In the genomic region with DNA sequence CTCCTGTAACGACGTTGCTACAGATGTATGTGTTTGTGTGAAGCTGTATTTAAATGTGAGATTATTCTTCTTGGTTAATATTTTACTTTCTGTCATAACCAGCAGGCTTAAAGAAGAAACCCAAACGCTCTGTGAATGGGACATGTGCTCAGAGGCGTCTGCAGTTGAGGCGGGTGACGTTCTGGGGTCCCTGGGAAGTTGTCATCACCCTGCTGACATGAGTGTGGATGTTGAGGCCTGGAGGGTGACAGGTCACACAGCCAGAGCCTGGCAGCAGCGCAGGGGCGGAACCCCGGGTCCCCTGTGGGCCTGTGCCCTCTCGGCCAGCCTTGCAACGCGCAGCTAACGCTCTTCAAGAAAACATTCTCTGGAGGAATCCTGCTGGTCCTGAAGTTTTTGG, we compare ENCODE assay signal across 12 cellular contexts. TPM values are rescaled to one million over a fixed set of nuclear protein-coding genes. Genes with fewer than 3 reads are reported as not detected.
DNase-seq lines count a peak whose midpoint lies in the region; ATAC-seq, FAIRE-seq and TF ChIP-seq lines count a peak whose summit lies in the region.
"Had no signal": no experiment of that assay in that cellular context is flagged by ENCODE, and none has a peak within 500 bp of the region (broad histone marks: within the 10 kb centered on the region; RNA-seq: fewer than 3 reads in every experiment).

No MANE protein-coding gene starts in this region.

- H3K27me3 ChIP-seq in CD4-positive, CD25-positive, alpha-beta regulatory T cell (ENCODE audit: control insufficient read depth, insufficient read depth, low read length) = no peaks in the 10 kb centered on the region
- no peaks in the 10 kb centered on the region for H3K27me3 ChIP-seq in H1 (replicated peaks in 1 of 4; ENCODE audit: control insufficient read depth in 3 of 4, extremely low read depth in 1 of 4, insufficient read depth in 3 of 4, low read length in 3 of 4)
- H3K27me3 ChIP-seq: dorsolateral prefrontal cortex, tibial artery had no signal

- H3K27ac ChIP-seq in CD4-positive, CD25-positive, alpha-beta regulatory T cell (ENCODE audit: insufficient read depth, low read length, poor library complexity, severe bottlenecking) = peak overlapping the region; percentile 65
- H3K27ac ChIP-seq in H1 (ENCODE audit: low read depth, low read length) = no peak overlapping the region
- H3K27ac ChIP-seq: PC-9, tibial artery had no signal

- H3K4ac ChIP-seq in H1 (replicated peaks; ENCODE audit: insufficient read length, low read depth, low read length) = peak overlapping the region; percentile 25

- no peak overlapping the region for H3K23ac ChIP-seq in H1 (ENCODE audit: insufficient read length)

- no peak overlapping the region for H4K5ac ChIP-seq in H1 (ENCODE audit: insufficient read length, low read depth, low read length)

- no peak for ATAC-seq in CD4-positive, CD25-positive, alpha-beta regulatory T cell (ENCODE audit: low read depth in 2 of 2)
- ATAC-seq in HG03354 (IDR thresholded peaks at IDR 0.05; ENCODE audit: poor library complexity, severe bottlenecking, unreplicated experiment) = peak; percentile 24

- no peak for TF ChIP-seq RAD21 in H1 (IDR thresholded peaks at IDR 0.05 in 1 of 2, conservative IDR thresholded peaks at IDR 0.05 in 1 of 2; ENCODE audit: low read depth in 2 of 2, low read length in 2 of 2)

- H3K27me3 Mint-ChIP-seq in CD4-positive, CD25-positive, alpha-beta regulatory T cell = peaks cover 6% of the 10 kb centered on the region
- no peaks in the 10 kb centered on the region for H3K27me3 Mint-ChIP-seq in osteocyte (ENCODE audit: unreplicated experiment)

- H3K9ac ChIP-seq in H1 (replicated peaks in 1 of 4; ENCODE audit: extremely low read depth in 1 of 4, low read depth in 3 of 4, low read length in 3 of 4) = no peak overlapping the region

- H3K36me3 ChIP-seq in CD4-positive, CD25-positive, alpha-beta regulatory T cell (ENCODE audit: control insufficient read depth, insufficient read depth, low read length) = peaks cover 34% of the 10 kb centered on the region
- no peaks in the 10 kb centered on the region for H3K36me3 ChIP-seq in H1 (ENCODE audit: control insufficient read depth in 2 of 4, insufficient read depth in 4 of 4, low read length in 3 of 4)

- no peak overlapping the region for H4K8ac ChIP-seq in H1 (ENCODE audit: extremely low read depth, insufficient read depth, low read length)

- 88% methylated on average over 13 of the region's 13 CpGs; no CpG with 5 or more reads in 1 of the 2 experiments for WGBS in H1 (ENCODE audit: extremely low coverage in 1 of 2, insufficient coverage in 1 of 2, insufficient read length in 1 of 2, insufficient replicate concordance in 2 of 2, low coverage in 1 of 2, low lambda C conversion rate in 2 of 2, missing lambda C conversion rate in 1 of 2), 2 experiments

- no peak overlapping the region for H3K56ac ChIP-seq in H1 (replicated peaks; ENCODE audit: insufficient read length, low read depth, low read length)

- peaks cover 22% of the 10 kb centered on the region for H3K36me3 Mint-ChIP-seq in CD4-positive, CD25-positive, alpha-beta regulatory T cell
- peaks cover 3% of the 10 kb centered on the region for H3K36me3 Mint-ChIP-seq in osteocyte (ENCODE audit: unreplicated experiment)

- POLR2A ChIA-PET in H1 (lab: Charles Lee; ENCODE audit: partially characterized antibody) = no interaction called here

- H3K9me3 Mint-ChIP-seq in CD4-positive, CD25-positive, alpha-beta regulatory T cell = peaks cover 0 to 6% (median 0%) of the 10 kb centered on the region in 7 donors
- no peaks in the 10 kb centered on the region for H3K9me3 Mint-ChIP-seq in osteocyte (ENCODE audit: unreplicated experiment)

- FAIRE-seq in H1 (lab: Jason Lieb, UNC) = no peak

- H2AK5ac ChIP-seq in H1 (ENCODE audit: low read depth, low read length) = no peak overlapping the region

- peaks cover 0 to 31% of the 10 kb centered on the region in 2 experiments; a peak in 2 of 4 replicates for H3K79me2 ChIP-seq in H1 (ENCODE audit: control insufficient read depth in 1 of 2, insufficient read depth in 2 of 2, low read length in 2 of 2)

- no peak for TF ChIP-seq EP300 in H1 (IDR thresholded peaks at IDR 0.05; ENCODE audit: borderline replicate concordance in 1 of 2, low read depth in 2 of 2, low read length in 2 of 2)

- H3K14ac ChIP-seq in H1 (ENCODE audit: insufficient read length) = no peak overlapping the region

- peak overlapping the region; percentile 46 to 83 (median 74) for H3K4me3 Mint-ChIP-seq in CD4-positive, CD25-positive, alpha-beta regulatory T cell
- H3K4me3 Mint-ChIP-seq in osteocyte (ENCODE audit: unreplicated experiment) = peak overlapping the region; percentile 54

- peaks cover 69% of the 10 kb centered on the region for H3K4me1 ChIP-seq in CD4-positive, CD25-positive, alpha-beta regulatory T cell (ENCODE audit: control insufficient read depth, insufficient read depth, low read length, poor library complexity, severe bottlenecking)
- peaks cover 13 to 35% (median 22%) of the 10 kb centered on the region in 4 experiments for H3K4me1 ChIP-seq in H1 (replicated peaks in 1 of 4; ENCODE audit: control insufficient read depth in 3 of 4, insufficient read depth in 4 of 4, low read length in 3 of 4)

- H2BK15ac ChIP-seq in H1 (ENCODE audit: low read length) = no peak overlapping the region

- no peak overlapping the region for H2BK20ac ChIP-seq in H1 (ENCODE audit: low read length)

- peak overlapping the region; percentile 9; the same call in 1 of the 2 replicates for H2BK12ac ChIP-seq in H1 (ENCODE audit: low read depth, low read length)

- H2BK120ac ChIP-seq in H1 (replicated peaks; ENCODE audit: low read depth, low read length) = no peak overlapping the region

- peaks cover 11% of the 10 kb centered on the region for H3K79me1 ChIP-seq in H1 (ENCODE audit: low read depth, low read length)

- H3K27ac Mint-ChIP-seq in CD4-positive, CD25-positive, alpha-beta regulatory T cell = peak overlapping the region; percentile 90 to 95 (median 94)
- peak overlapping the region; percentile 92 for H3K27ac Mint-ChIP-seq in osteocyte (ENCODE audit: unreplicated experiment)

- no peak overlapping the region for H4K91ac ChIP-seq in H1 (replicated peaks; ENCODE audit: insufficient read length, low read length)

- peaks cover 7 to 8% of the 10 kb centered on the region in 2 experiments for H4K20me1 ChIP-seq in H1 (replicated peaks in 1 of 2; ENCODE audit: control insufficient read depth in 1 of 2, insufficient read depth in 2 of 2, low read length in 2 of 2)

- no peak overlapping the region for H3K18ac ChIP-seq in H1 (ENCODE audit: extremely low read depth, low read length)

- H2AFZ ChIP-seq in H1 (ENCODE audit: low read length) = no peak overlapping the region
- H2AFZ ChIP-seq: PC-9 had no signal

- H3K4me2 ChIP-seq in H1 (ENCODE audit: insufficient read depth in 1 of 2, low read depth in 2 of 2, low read length in 2 of 2) = no peak overlapping the region

- TF ChIP-seq POLR2A in H1 (IDR thresholded peaks at IDR 0.05; ENCODE audit: control extremely low read depth in 1 of 2, low read depth in 2 of 2, low read length in 2 of 2) = no peak

- H3K4me1 Mint-ChIP-seq in CD4-positive, CD25-positive, alpha-beta regulatory T cell = peaks cover 20 to 77% (median 46%) of the 10 kb centered on the region in 4 donors
- H3K4me1 Mint-ChIP-seq in osteocyte (ENCODE audit: unreplicated experiment) = peaks cover 73% of the 10 kb centered on the region

- no peak overlapping the region for H2BK5ac ChIP-seq in H1 (ENCODE audit: low read depth, low read length)

- CTCF ChIA-PET in H1 (lab: Charles Lee; ENCODE audit: partially characterized antibody) = no interaction called here

- 0 out of 2 replicates have a peak, but pooled peaks cover 2% of the 10 kb centered on the region for H3K23me2 ChIP-seq in H1 (ENCODE audit: low read depth, low read length)

- TF ChIP-seq CTCF in H1 (IDR thresholded peaks at IDR 0.05; ENCODE audit: control extremely low read depth in 1 of 3, insufficient read depth in 1 of 3, low read depth in 1 of 3, low read length in 3 of 3) (no peak), osteocyte (IDR thresholded peaks at IDR 0.05) (no peak)

- DNase-seq in CD4-positive, CD25-positive, alpha-beta regulatory T cell = no peak
- DNase-seq in H1 (ENCODE audit: low read depth in 1 of 2, low spot score in 2 of 2) = no peak
- DNase-seq in osteocyte (ENCODE audit: extremely low spot score, unreplicated experiment) = no peak
- DNase-seq in putamen (ENCODE audit: low spot score) = no peak
- no peak for DNase-seq in NCI-H446 (lab: John Stamatoyannopoulos, UW)
- no peak for DNase-seq in DMS79 (lab: John Stamatoyannopoulos, UW)
- no peak for DNase-seq in HUDEP-2 (lab: John Stamatoyannopoulos, UW; ENCODE audit: unreplicated experiment in 76 of 76)
- DNase-seq: NCI-H1092, PC-9 had no signal

- no peaks in the 10 kb centered on the region for H3K9me3 ChIP-seq in CD4-positive, CD25-positive, alpha-beta regulatory T cell (ENCODE audit: control insufficient read depth in 2 of 2, low read length in 2 of 2)
- H3K9me3 ChIP-seq in H1 (ENCODE audit: insufficient read depth in 2 of 2, low read depth in 1 of 2, low read length in 1 of 2) = no peaks in the 10 kb centered on the region; a peak in 1 of 4 replicates
- H3K9me3 ChIP-seq: tibial artery had no signal

- H3K4me3 ChIP-seq in CD4-positive, CD25-positive, alpha-beta regulatory T cell (ENCODE audit: low read depth, low read length) = peak overlapping the region; percentile 30
- H3K4me3 ChIP-seq in H1 (ENCODE audit: extremely low read depth in 1 of 4, insufficient read depth in 2 of 4, low read depth in 3 of 4, low read length in 4 of 4) = no peak overlapping the region
- H3K4me3 ChIP-seq: dorsolateral prefrontal cortex, PC-9, tibial artery had no signal

TF ChIP-seq in H1, 55 proteins besides CTCF, POLR2A, EP300 and RAD21 (continues in another document):
- TF ChIP-seq ASH2L (IDR thresholded peaks at IDR 0.05; ENCODE audit: low read length) (no peak), MAFK (IDR thresholded peaks at IDR 0.05; ENCODE audit: low read depth, low read length) (no peak), POU5F1 (IDR thresholded peaks at IDR 0.05; ENCODE audit: low read depth, low read length) (no peak)

RNA-seq across cellular contexts. Expression of a gene that starts 16.6 kb away (rescaled TPM):
- 265 TPM for total RNA-seq in CD4-positive, CD25-positive, alpha-beta regulatory T cell
- 100 to 1,000 TPM in 1 of 4 donors, 10 to 100 TPM in 3; 93.8 to 116 (median 99.6) TPM for polyA plus RNA-seq in CD4-positive, CD25-positive, alpha-beta regulatory T cell
- 21.9 TPM in 2 replicates for total RNA-seq in H1 (2021; fragmentation: NEBNext Ultra II Directional; extraction: Animal tissue kit (Norgen Biotek cat#: 25700))
- 7.5 and 11.0 TPM in 2 replicates for polyA plus RNA-seq in H1 (2011; rRNA removed)
- 12.9 TPM for polyA plus RNA-seq in H1 (2011; cell fraction: cytosol; rRNA removed)
- polyA plus RNA-seq in H1 (2011; cell fraction: nucleus; rRNA removed) = 15.0 TPM
- 11.8 to 14.5 TPM (median 13.4 TPM) in 4 replicates for polyA plus RNA-seq in H1 (2012, experiment 1 of 2)
- 7.7 TPM for polyA plus RNA-seq in H1 (2012, experiment 2 of 2)
- 11.2 TPM for polyA plus RNA-seq in H1 (2013, experiment 1 of 2)
- 11.4 TPM for polyA plus RNA-seq in H1 (2013, experiment 2 of 2)
- 10.6 and 10.8 TPM in 2 replicates for polyA minus RNA-seq in H1 (2011; rRNA and poly(A)+ RNA removed)
- polyA minus RNA-seq in H1 (2011; cell fraction: cytosol; rRNA and poly(A)+ RNA removed) = 11.4 TPM
- polyA minus RNA-seq in H1 (2011; cell fraction: nucleus; rRNA and poly(A)+ RNA removed) = 6.9 TPM
- total RNA-seq in osteocyte = 44.8 and 45.5 TPM in 2 replicates
